ENCODE assay signal across 1 cellular context in the genomic region with DNA sequence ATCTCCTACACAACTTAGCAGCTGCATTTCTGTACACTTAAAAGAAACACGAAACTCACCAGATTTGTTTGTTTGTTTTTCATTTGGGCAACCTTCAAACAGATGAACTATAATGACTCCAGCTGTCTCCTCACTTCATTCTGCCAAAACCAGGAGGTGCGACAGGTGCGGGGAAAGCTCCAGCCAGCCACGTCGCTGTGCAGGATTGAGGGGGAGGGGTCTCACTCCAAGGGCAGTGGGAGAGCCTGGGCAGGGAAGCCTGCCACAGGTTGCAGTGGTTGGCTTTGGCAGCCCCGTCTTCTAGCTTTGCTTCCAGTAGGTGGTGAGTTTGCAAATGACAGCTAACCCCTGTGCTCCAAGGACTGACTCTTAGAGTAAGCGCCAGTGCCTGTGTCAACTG.
TF ChIP-seq lines count a peak whose summit lies in the region.

No MANE protein-coding gene starts in this region.

TF ChIP-seq in GM23338, 12 proteins besides CTCF, POLR2A, EP300 and RAD21 (continued from another document):
- TF ChIP-seq, protein P1, sequence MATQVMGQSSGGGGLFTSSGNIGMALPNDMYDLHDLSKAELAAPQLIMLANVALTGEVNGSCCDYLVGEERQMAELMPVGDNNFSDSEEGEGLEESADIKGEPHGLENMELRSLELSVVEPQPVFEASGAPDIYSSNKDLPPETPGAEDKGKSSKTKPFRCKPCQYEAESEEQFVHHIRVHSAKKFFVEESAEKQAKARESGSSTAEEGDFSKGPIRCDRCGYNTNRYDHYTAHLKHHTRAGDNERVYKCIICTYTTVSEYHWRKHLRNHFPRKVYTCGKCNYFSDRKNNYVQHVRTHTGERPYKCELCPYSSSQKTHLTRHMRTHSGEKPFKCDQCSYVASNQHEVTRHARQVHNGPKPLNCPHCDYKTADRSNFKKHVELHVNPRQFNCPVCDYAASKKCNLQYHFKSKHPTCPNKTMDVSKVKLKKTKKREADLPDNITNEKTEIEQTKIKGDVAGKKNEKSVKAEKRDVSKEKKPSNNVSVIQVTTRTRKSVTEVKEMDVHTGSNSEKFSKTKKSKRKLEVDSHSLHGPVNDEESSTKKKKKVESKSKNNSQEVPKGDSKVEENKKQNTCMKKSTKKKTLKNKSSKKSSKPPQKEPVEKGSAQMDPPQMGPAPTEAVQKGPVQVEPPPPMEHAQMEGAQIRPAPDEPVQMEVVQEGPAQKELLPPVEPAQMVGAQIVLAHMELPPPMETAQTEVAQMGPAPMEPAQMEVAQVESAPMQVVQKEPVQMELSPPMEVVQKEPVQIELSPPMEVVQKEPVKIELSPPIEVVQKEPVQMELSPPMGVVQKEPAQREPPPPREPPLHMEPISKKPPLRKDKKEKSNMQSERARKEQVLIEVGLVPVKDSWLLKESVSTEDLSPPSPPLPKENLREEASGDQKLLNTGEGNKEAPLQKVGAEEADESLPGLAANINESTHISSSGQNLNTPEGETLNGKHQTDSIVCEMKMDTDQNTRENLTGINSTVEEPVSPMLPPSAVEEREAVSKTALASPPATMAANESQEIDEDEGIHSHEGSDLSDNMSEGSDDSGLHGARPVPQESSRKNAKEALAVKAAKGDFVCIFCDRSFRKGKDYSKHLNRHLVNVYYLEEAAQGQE (IDR thresholded peaks at IDR 0.05; ENCODE audit: unreplicated experiment), result no peak
- TF ChIP-seq EZH2phosphoT487 (IDR thresholded peaks at IDR 0.05; ENCODE audit: unreplicated experiment), result no peak
